Comparison of ENCODE assay signal across 7 cellular contexts in genomic region chr17:80036715-80037477, GRCh38. TPM values are rescaled to one million over a fixed set of nuclear protein-coding genes. Genes with fewer than 3 reads are reported as not detected.
DNase-seq lines count a peak whose midpoint lies in the region; ATAC-seq and TF ChIP-seq lines count a peak whose summit lies in the region.

No MANE protein-coding gene starts in this region.

- intact Hi-C loops in activated T-helper 1 cell treated with anti-CD3 and anti-CD28 coated beads, Interleukin-12 subunit alpha, Interleukin-12 subunit beta, Interleukin-2, Interleukin-4 antibody, amounts not matched to agents 30 ng/mL and 10 ng/mL and 1 ng/mL, durations not matched to agents 14 hours and 24 hours and 36 hours (cut with micrococcal nuclease), result loop anchor here (1.0 to 2.0 kb wide), 3 partner anchors 64 to 194 kb away; partner anchors contain the start of genes EIF4A3 and GAA

- 0 out of 3 replicates have a peak, but pooled peaks cover 4% of the 10 kb centered on the region for H3K9me3 Mint-ChIP-seq in GM23338
- H3K9me3 Mint-ChIP-seq in activated T-helper 1 cell treated with anti-CD3 and anti-CD28 coated beads, Interleukin-12 subunit alpha, Interleukin-12 subunit beta, Interleukin-2, Interleukin-4 antibody, amounts not matched to agents 30 ng/mL and 10 ng/mL and 1 ng/mL, durations not matched to agents 14 hours and 24 hours and 36 hours, result no peaks in the 10 kb centered on the region

- H3K36me3 Mint-ChIP-seq in GM23338 (ENCODE audit: low read depth), result peaks cover 22% of the 10 kb centered on the region
- peaks cover 1% of the 10 kb centered on the region for H3K36me3 Mint-ChIP-seq in activated T-helper 1 cell treated with anti-CD3 and anti-CD28 coated beads, Interleukin-12 subunit alpha, Interleukin-12 subunit beta, Interleukin-2, Interleukin-4 antibody, amounts not matched to agents 30 ng/mL and 10 ng/mL and 1 ng/mL, durations not matched to agents 14 hours and 24 hours and 36 hours (ENCODE audit: low read depth)

- peaks cover 28% of the 10 kb centered on the region for H4K20me1 ChIP-seq in GM23338 (replicated peaks; ENCODE audit: insufficient read depth)

- peak; percentile 72 for ATAC-seq in GM23338

- peak overlapping the region; percentile 98 for H3K4me2 ChIP-seq in GM23338

- H3K27me3 ChIP-seq in GM23338 (ENCODE audit: insufficient read depth) (no peaks in the 10 kb centered on the region), neuron (ENCODE audit: insufficient read depth, low read length) (no peaks in the 10 kb centered on the region)

- peaks cover 26% of the 10 kb centered on the region for H3K4me1 Mint-ChIP-seq in GM23338
- peaks cover 5% of the 10 kb centered on the region for H3K4me1 Mint-ChIP-seq in activated T-helper 1 cell treated with anti-CD3 and anti-CD28 coated beads, Interleukin-12 subunit alpha, Interleukin-12 subunit beta, Interleukin-2, Interleukin-4 antibody, amounts not matched to agents 30 ng/mL and 10 ng/mL and 1 ng/mL, durations not matched to agents 14 hours and 24 hours and 36 hours (ENCODE audit: low read depth)

- H3K79me2 ChIP-seq in GM23338 (replicated peaks; ENCODE audit: insufficient read depth), result peaks cover 33% of the 10 kb centered on the region

- H3K36me3 ChIP-seq in GM23338 (ENCODE audit: insufficient read depth) (peaks cover 7% of the 10 kb centered on the region; the same call in 1 of the 2 replicates), neuron (ENCODE audit: insufficient read depth, low read length) (peaks cover 18% of the 10 kb centered on the region)

- peaks cover 7% of the 10 kb centered on the region for H3K27me3 Mint-ChIP-seq in GM23338 (ENCODE audit: insufficient read depth, low read depth, poor library complexity)
- H3K27me3 Mint-ChIP-seq in activated T-helper 1 cell treated with anti-CD3 and anti-CD28 coated beads, Interleukin-12 subunit alpha, Interleukin-12 subunit beta, Interleukin-2, Interleukin-4 antibody, amounts not matched to agents 30 ng/mL and 10 ng/mL and 1 ng/mL, durations not matched to agents 14 hours and 24 hours and 36 hours (ENCODE audit: insufficient read depth), result peaks cover 50% of the 10 kb centered on the region

- TF ChIP-seq CTCF in GM23338 (conservative IDR thresholded peaks at IDR 0.05; ENCODE audit: low read depth in 2 of 2), result no peak
- TF ChIP-seq CTCF in foreskin fibroblast (IDR thresholded peaks at IDR 0.05; ENCODE audit: low read depth, low read length), result no peak
- TF ChIP-seq CTCF in GM13977 (IDR thresholded peaks at IDR 0.05; ENCODE audit: extremely low read depth, insufficient read depth, missing control alignments), result no peak

- peak overlapping the region; percentile 84; the same call in 1 of the 2 replicates for H3K27ac Mint-ChIP-seq in GM23338
- H3K27ac Mint-ChIP-seq in activated T-helper 1 cell treated with anti-CD3 and anti-CD28 coated beads, Interleukin-12 subunit alpha, Interleukin-12 subunit beta, Interleukin-2, Interleukin-4 antibody, amounts not matched to agents 30 ng/mL and 10 ng/mL and 1 ng/mL, durations not matched to agents 14 hours and 24 hours and 36 hours, result peak overlapping the region; percentile 91

- H2AFZ ChIP-seq in GM23338 (peak overlapping the region; percentile 90), neuron (ENCODE audit: low read depth, low read length) (peak overlapping the region; percentile 72)

- peak overlapping the region; percentile 82 for H3K4me3 Mint-ChIP-seq in GM23338
- H3K4me3 Mint-ChIP-seq in activated T-helper 1 cell treated with anti-CD3 and anti-CD28 coated beads, Interleukin-12 subunit alpha, Interleukin-12 subunit beta, Interleukin-2, Interleukin-4 antibody, amounts not matched to agents 30 ng/mL and 10 ng/mL and 1 ng/mL, durations not matched to agents 14 hours and 24 hours and 36 hours, result peak overlapping the region; percentile 85

- H3K4me1 ChIP-seq in GM23338 (ENCODE audit: insufficient read depth), result peaks cover 31% of the 10 kb centered on the region
- peaks cover 28% of the 10 kb centered on the region for H3K4me1 ChIP-seq in neuron (ENCODE audit: insufficient read depth, low read length)

- peaks cover 3% of the 10 kb centered on the region for H3K9me3 ChIP-seq in neuron (ENCODE audit: low read length)

- H3F3A ChIP-seq in GM23338 (replicated peaks; ENCODE audit: low read depth), result no peaks in the 10 kb centered on the region

- H3K27ac ChIP-seq in GM23338 (ENCODE audit: low read depth), result 0 out of 2 replicates have a peak overlapping the region, but pooled peaks have one; percentile 69

- in situ Hi-C loops in GM13977 (cut with MboI; ENCODE audit: low pct_unique_long_range_greater_than_20kb, low sequenced_read_pairs, unreplicated experiment), result no loop called here

- H3K4me3 ChIP-seq in GM23338 (peak overlapping the region; percentile 95), foreskin fibroblast (ENCODE audit: low read depth in 1 of 2, low read length in 2 of 2) (peak overlapping the region; percentile 63 to 66), neuron (ENCODE audit: low read length) (peak overlapping the region; percentile 76)

- H3K9me2 ChIP-seq in GM23338 (ENCODE audit: insufficient read depth), result no peaks in the 10 kb centered on the region

- DNase-seq in GM23338 (ENCODE audit: low spot score), result peak; percentile 86
- peak; percentile 32 for DNase-seq in NCI-H510A (lab: John Stamatoyannopoulos, UW)
- DNase-seq in activated T-helper 1 cell treated with anti-CD3 and anti-CD28 coated beads, Interleukin-12 subunit alpha, Interleukin-12 subunit beta, Interleukin-2, Interleukin-4 antibody, amounts not matched to agents 30 ng/mL and 10 ng/mL and 1 ng/mL, durations not matched to agents 14 hours and 24 hours and 36 hours (ENCODE audit: low spot score), result no peak
- peak in 1 of 2 donors; percentile 42 for DNase-seq in foreskin fibroblast
- DNase-seq in GM13977 (ENCODE audit: low spot score), result no peak
- no peak for DNase-seq in NOMO-1 treated with dmso at 0.1 percent for 144 hours (lab: John Stamatoyannopoulos, UW; ENCODE audit: unreplicated experiment)

TF ChIP-seq in GM23338, 12 proteins besides CTCF, POLR2A, EP300 and RAD21:
- TF ChIP-seq POLR2AphosphoS5 (IDR thresholded peaks at IDR 0.05; ENCODE audit: low read depth), result no peak
TF ChIP-seq in GM23338: peak in this region for 0.

RNA-seq across cellular contexts. Expression of gene CCDC40, which starts 0.5 kb away (rescaled TPM):
- 7.1 and 8.1 TPM in 2 replicates for total RNA-seq in GM23338 (2014; rRNA removed; shearing (Covaris generic))
- polyA plus RNA-seq in GM23338 (2016; fragmentation: Nextera tagmentation; extraction: Ambion mirVana), result 6.7 and 7.6 TPM in 2 replicates
- total RNA-seq in activated T-helper 1 cell treated with anti-CD3 and anti-CD28 coated beads, Interleukin-12 subunit alpha, Interleukin-12 subunit beta, Interleukin-2, Interleukin-4 antibody, amounts not matched to agents 30 ng/mL and 10 ng/mL and 1 ng/mL, durations not matched to agents 14 hours and 24 hours and 36 hours, result 0.15 and 0.16 TPM in 2 replicates

RNA-seq across cellular contexts. Expression of gene TBC1D16, which starts 1.2 kb away (rescaled TPM):
- 93.5 and 104 TPM in 2 replicates for total RNA-seq in GM23338 (2014; rRNA removed; shearing (Covaris generic))
- 15.2 and 16.7 TPM in 2 replicates for polyA plus RNA-seq in GM23338 (2016; fragmentation: Nextera tagmentation; extraction: Ambion mirVana)
- total RNA-seq in activated T-helper 1 cell treated with anti-CD3 and anti-CD28 coated beads, Interleukin-12 subunit alpha, Interleukin-12 subunit beta, Interleukin-2, Interleukin-4 antibody, amounts not matched to agents 30 ng/mL and 10 ng/mL and 1 ng/mL, durations not matched to agents 14 hours and 24 hours and 36 hours, result 1.8 and 1.9 TPM in 2 replicates

Comparison
In these comparisons a context has a peak if more than half of its experiments do, and no peak if none do; other contexts are left out.
1. DNase-seq: peak in GM23338 (single experiment) and NCI-H510A (single experiment); none in activated T-helper 1 cell treated with anti-CD3 and anti-CD28 coated beads, Interleukin-12 subunit alpha, Interleukin-12 subunit beta, Interleukin-2, Interleukin-4 antibody, amounts not matched to agents 30 ng/mL and 10 ng/mL and 1 ng/mL, durations not matched to agents 14 hours and 24 hours and 36 hours (single experiment), GM13977 (single experiment) and NOMO-1 treated with dmso at 0.1 percent for 144 hours (single experiment).
2. RNA of gene TBC1D16, which starts 1.2 kb away (total RNA-seq): 93.5 to 104 TPM in GM23338; 1.8 to 1.9 TPM in activated T-helper 1 cell treated with anti-CD3 and anti-CD28 coated beads, Interleukin-12 subunit alpha, Interleukin-12 subunit beta, Interleukin-2, Interleukin-4 antibody, amounts not matched to agents 30 ng/mL and 10 ng/mL and 1 ng/mL, durations not matched to agents 14 hours and 24 hours and 36 hours; every median in the first group is over 10 times any median in the second.
3. Peak in every context shown above with its lines, with median percentiles within 50 percentile points of each other: H3K4me3 ChIP-seq.